In genomic region chrX:39809326-39809725, GRCh38 we compare ENCODE assay signal across 12 cellular contexts.
DNase-seq lines count a peak whose midpoint lies in the region; TF ChIP-seq lines count a peak whose summit lies in the region.
"Had no signal": no experiment of that assay in that cellular context is flagged by ENCODE, and none has a peak within 500 bp of the region (broad histone marks: within the 10 kb centered on the region; RNA-seq: fewer than 3 reads in every experiment).

No MANE protein-coding gene starts in this region.

- H3K9me3 ChIP-seq in hepatocyte (ENCODE audit: low read depth) = no peaks in the 10 kb centered on the region
- H3K9me3 ChIP-seq in tibial artery = no peaks in the 10 kb centered on the region
- no peaks in the 10 kb centered on the region for H3K9me3 ChIP-seq in stomach
- H3K9me3 ChIP-seq: esophagus squamous epithelium had no signal

- WGBS in hepatocyte (ENCODE audit: low lambda C conversion rate, missing lambda C conversion rate) = 97% methylated on average over 4 of the region's 4 CpGs
- WGBS in stomach, 5 donors = 64 to 83% (median 83%) methylated on average over 3 to 4 of the region's 4 CpGs

- H3K4me2 ChIP-seq in hepatocyte = no peak overlapping the region

- TF ChIP-seq EP300 in stomach (IDR thresholded peaks at IDR 0.05) = no peak

- H3K4me3 ChIP-seq in astrocyte of the spinal cord (ENCODE audit: low read depth, low read length) (no peak overlapping the region), hepatocyte (no peak overlapping the region), tibial artery (no peak overlapping the region), stomach (no peak overlapping the region)
- H3K4me3 ChIP-seq: esophagus squamous epithelium, skin epidermis had no signal

- H2AFZ ChIP-seq in hepatocyte = no peak overlapping the region

- H3K27ac ChIP-seq in hepatocyte = peak overlapping the region; percentile 68
- H3K27ac ChIP-seq in tibial artery = peak overlapping the region; percentile 50 to 68
- no peak overlapping the region for H3K27ac ChIP-seq in stomach
- H3K27ac ChIP-seq: skin epidermis had no signal

- H3K4me1 ChIP-seq in hepatocyte (ENCODE audit: insufficient read depth) (peaks cover 10% of the 10 kb centered on the region), tibial artery (peaks cover 0 to 32% (median 17%) of the 10 kb centered on the region in 4 donors), stomach (peaks cover 0 to 12% (median 6%) of the 10 kb centered on the region in 4 donors)

- peak; percentile 84 for DNase-seq in HT1080 (ENCODE audit: low read depth)
- DNase-seq in astrocyte of the spinal cord (ENCODE audit: low read depth, low spot score) = peak; percentile 52
- no peak for DNase-seq in hepatocyte (ENCODE audit: low spot score)
- DNase-seq in tibial artery = no peak
- DNase-seq in stomach = no peak
- DNase-seq in activated T-cell treated with anti-CD3 and anti-CD28 coated beads, Interleukin-2, amount 50 U/mL, for 48 hours = no peak
- no peak for DNase-seq in D341Med (ENCODE audit: low spot score)
- DNase-seq: activated CD4-positive, alpha-beta T cell treated with anti-CD3 and anti-CD28 coated beads, Interleukin-2, amount 10 ng/mL, durations not matched to agents 7 days and 5 days; Calu3; esophagus squamous epithelium; naive thymus-derived CD8-positive, alpha-beta T cell had no signal

- in situ Hi-C loops in astrocyte of the spinal cord (cut with HindIII; ENCODE audit: low sequenced_read_pairs) = no loop called here

- H3K79me2 ChIP-seq in hepatocyte = no peaks in the 10 kb centered on the region

- H3K27me3 ChIP-seq in hepatocyte = no peaks in the 10 kb centered on the region
- H3K27me3 ChIP-seq in tibial artery = no peaks in the 10 kb centered on the region
- H3K27me3 ChIP-seq in stomach = peaks cover 0 to 3% (median 0%) of the 10 kb centered on the region in 3 donors
- H3K27me3 ChIP-seq: esophagus squamous epithelium had no signal

- no peak for TF ChIP-seq POLR2A in stomach (IDR thresholded peaks at IDR 0.05)

- H4K20me1 ChIP-seq in hepatocyte (ENCODE audit: insufficient read depth, poor library complexity, severe bottlenecking) = no peaks in the 10 kb centered on the region

- intact Hi-C loops in tibial artery (cut with DNase I; ENCODE audit: low total_unique reads) = no loop called here
- intact Hi-C loops in stomach (cut with DNase I; ENCODE audit: low total_unique reads) = no loop called here

- TF ChIP-seq CTCF in astrocyte of the spinal cord (IDR thresholded peaks at IDR 0.05; ENCODE audit: low read depth, low read length) (no peak), hepatocyte (IDR thresholded peaks at IDR 0.05; ENCODE audit: poor library complexity) (no peak), tibial artery (IDR thresholded peaks at IDR 0.05) (no peak), stomach (IDR thresholded peaks at IDR 0.05) (no peak)

- H3K9me2 ChIP-seq in hepatocyte (replicated peaks; ENCODE audit: insufficient read depth) = no peaks in the 10 kb centered on the region

- no peaks in the 10 kb centered on the region for H3K36me3 ChIP-seq in hepatocyte (replicated peaks; ENCODE audit: insufficient read depth, low read depth)
- H3K36me3 ChIP-seq in tibial artery = no peaks in the 10 kb centered on the region
- no peaks in the 10 kb centered on the region for H3K36me3 ChIP-seq in stomach
- H3K36me3 ChIP-seq: esophagus squamous epithelium had no signal

Comparison
In these comparisons a context has a peak if more than half of its experiments do, and no peak if none do; other contexts are left out.
1. DNase-seq: peak in HT1080 (single experiment) and astrocyte of the spinal cord (single experiment); none in hepatocyte (single experiment), tibial artery (0 of 2), stomach (single experiment), activated T-cell treated with anti-CD3 and anti-CD28 coated beads, Interleukin-2, amount 50 U/mL, for 48 hours (0 of 2) and D341Med (single experiment).
2. H3K27ac ChIP-seq: peak in hepatocyte (single experiment) and tibial artery (2 of 2); none in stomach (0 of 5).